Comparison of ENCODE assay signal across 12 cellular contexts in the genomic region with DNA sequence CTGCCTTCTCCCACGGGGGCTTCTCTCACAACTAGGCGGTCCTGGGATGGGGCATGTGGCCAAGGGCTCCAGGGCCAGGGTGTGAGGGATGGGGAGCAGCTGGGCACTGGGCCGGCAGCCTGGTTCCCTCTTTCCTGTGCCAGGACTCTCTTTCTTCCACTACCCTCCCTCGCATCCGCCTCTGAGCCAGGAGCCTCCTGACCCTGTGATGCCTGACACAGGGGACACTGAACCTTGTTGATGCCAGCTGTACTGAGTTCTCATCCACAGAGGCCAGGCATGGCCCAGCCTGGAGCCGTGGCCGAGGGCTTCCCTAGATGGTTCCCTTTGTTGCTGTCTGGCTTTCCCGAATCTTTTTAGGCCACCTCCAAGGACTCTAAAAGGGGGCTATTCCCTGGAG. TPM values are rescaled to one million over a fixed set of nuclear protein-coding genes. Genes with fewer than 3 reads are reported as not detected.
"Had no signal": no experiment of that assay in that cellular context is flagged by ENCODE, and none has a peak within 500 bp of the region (broad histone marks: within the 10 kb centered on the region; RNA-seq: fewer than 3 reads in every experiment).

No MANE protein-coding gene starts in this region.

RNA-seq across cellular contexts. Expression of a gene that starts 44.1 kb away (rescaled TPM):
- total RNA-seq: activated B cell treated with CpG ODN at 0.5 μM for 24 hours; activated CD8-positive, alpha-beta T cell treated with anti-CD3 and anti-CD28 coated beads for 36 hours; activated T-helper 17 cell treated with anti-CD3 and anti-CD28 coated beads, Interleukin-2, amount 50 U/mL, for 72 hours; aorta; breast epithelium; cardiac muscle cell; dermis blood vessel endothelial cell; endothelial cell of umbilical vein; foreskin keratinocyte; glomerular endothelial cell had no signal
- polyA plus RNA-seq: cardiac muscle cell, endothelial cell of umbilical vein, esophagus, foreskin keratinocyte, SK-N-SH had no signal
